Comparison of ENCODE assay signal across 8 cellular contexts in genomic region chr19:49911381-49912145, GRCh38. TPM values are rescaled to one million over a fixed set of nuclear protein-coding genes. Genes with fewer than 3 reads are reported as not detected.
DNase-seq lines count a peak whose midpoint lies in the region; ATAC-seq, FAIRE-seq and TF ChIP-seq lines count a peak whose summit lies in the region.

No MANE protein-coding gene starts in this region.

- POLR2A ChIA-PET in CD8-positive, alpha-beta memory T cell (lab: Charles Lee), result interaction anchor here (0.6 kb wide), 2 partner anchors 235 to 384 kb away, joined by 7 to 8 read pairs; partner anchors contain the start of gene RCN3

- peak; percentile 80 to 84 for ATAC-seq in activated T-cell treated with anti-CD3 and anti-CD28 coated beads, Interleukin-2, amount 50 U/mL, for 4 hours

- H3K36me3 ChIP-seq in CD8-positive, alpha-beta memory T cell (ENCODE audit: insufficient read depth, low read length), result peaks cover 16% of the 10 kb centered on the region

- no peak overlapping the region for H3K27ac ChIP-seq in CD8-positive, alpha-beta memory T cell (ENCODE audit: low read depth, low read length)

- H3K27me3 Mint-ChIP-seq in CD8-positive, alpha-beta memory T cell, result no peaks in the 10 kb centered on the region
- peaks cover 4% of the 10 kb centered on the region for H3K27me3 Mint-ChIP-seq in HFFc6 (ENCODE audit: insufficient read depth)
- no peaks in the 10 kb centered on the region for H3K27me3 Mint-ChIP-seq in activated T-cell treated with anti-CD3 and anti-CD28 coated beads, Interleukin-2, amount 50 U/mL, for 4 hours (ENCODE audit: low read depth)

- no peak for DNase-seq in CD8-positive, alpha-beta memory T cell
- DNase-seq in HFFc6 (no peak), medulla oblongata (ENCODE audit: extremely low spot score) (peak; percentile 78), urothelium cell line (ENCODE audit: low spot score) (no peak), SW 1271 (lab: John Stamatoyannopoulos, UW) (no peak), G401 (ENCODE audit: low spot score) (no peak), AG08396 (ENCODE audit: low spot score) (no peak)
- no peak for DNase-seq in activated T-cell treated with anti-CD3 and anti-CD28 coated beads, Interleukin-2, amount 50 U/mL, for 4 hours

- in situ Hi-C loops in G401 (cut with HindIII; ENCODE audit: low sequenced_read_pairs), result no loop called here

- no peaks in the 10 kb centered on the region for H3K27me3 ChIP-seq in CD8-positive, alpha-beta memory T cell (ENCODE audit: insufficient read depth, low read length, poor library complexity, severe bottlenecking)

- FAIRE-seq in urothelium cell line (lab: Jason Lieb, UNC), result no peak

- no peaks in the 10 kb centered on the region for H3K9me3 Mint-ChIP-seq in CD8-positive, alpha-beta memory T cell
- no peaks in the 10 kb centered on the region for H3K9me3 Mint-ChIP-seq in HFFc6
- H3K9me3 Mint-ChIP-seq in activated T-cell treated with anti-CD3 and anti-CD28 coated beads, Interleukin-2, amount 50 U/mL, for 4 hours, result no peaks in the 10 kb centered on the region

- no peak overlapping the region for H3K4me3 Mint-ChIP-seq in CD8-positive, alpha-beta memory T cell
- no peak overlapping the region for H3K4me3 Mint-ChIP-seq in HFFc6
- peak overlapping the region; percentile 39 for H3K4me3 Mint-ChIP-seq in activated T-cell treated with anti-CD3 and anti-CD28 coated beads, Interleukin-2, amount 50 U/mL, for 4 hours

- peaks cover 0 to 80% (median 12%) of the 10 kb centered on the region in 3 donors for H3K36me3 Mint-ChIP-seq in CD8-positive, alpha-beta memory T cell
- peaks cover 58% of the 10 kb centered on the region for H3K36me3 Mint-ChIP-seq in HFFc6 (ENCODE audit: low read depth)
- H3K36me3 Mint-ChIP-seq in activated T-cell treated with anti-CD3 and anti-CD28 coated beads, Interleukin-2, amount 50 U/mL, for 4 hours (ENCODE audit: insufficient read depth), result peaks cover 59% of the 10 kb centered on the region

- H3K9me3 ChIP-seq in CD8-positive, alpha-beta memory T cell (ENCODE audit: low read length), result no peaks in the 10 kb centered on the region

- TF ChIP-seq CTCF in HFFc6 (IDR thresholded peaks at IDR 0.05), result no peak

- H3K4me3 ChIP-seq in CD8-positive, alpha-beta memory T cell (ENCODE audit: low read length), result no peak overlapping the region

- H3K27ac Mint-ChIP-seq in CD8-positive, alpha-beta memory T cell, result peak overlapping the region; percentile 7 to 97 (median 87)
- H3K27ac Mint-ChIP-seq in HFFc6, result peak overlapping the region; percentile 31; the same call in 1 of the 2 replicates

- CTCF ChIA-PET in CD8-positive, alpha-beta memory T cell (lab: Charles Lee), result interaction anchor here (0.8 kb wide), 1 partner anchor 27 kb away, joined by 3 read pairs; no protein-coding TSS in a partner anchor

- H3K4me1 ChIP-seq in CD8-positive, alpha-beta memory T cell (ENCODE audit: insufficient read depth, low read length), result peaks cover 10% of the 10 kb centered on the region

- H3K4me1 Mint-ChIP-seq in CD8-positive, alpha-beta memory T cell, result peaks cover 18 to 27% (median 26%) of the 10 kb centered on the region in 3 donors
- H3K4me1 Mint-ChIP-seq in HFFc6 (ENCODE audit: low read depth), result no peaks in the 10 kb centered on the region
- peaks cover 37% of the 10 kb centered on the region for H3K4me1 Mint-ChIP-seq in activated T-cell treated with anti-CD3 and anti-CD28 coated beads, Interleukin-2, amount 50 U/mL, for 4 hours (ENCODE audit: low read depth)

RNA-seq across cellular contexts. Expression of gene IL4I1, which starts 14.9 kb away (rescaled TPM):
- 10 to 100 TPM; 35.6 to 39.1 TPM for total RNA-seq in CD8-positive, alpha-beta memory T cell
- polyA plus RNA-seq in CD8-positive, alpha-beta memory T cell, result 13.1 TPM
- total RNA-seq in HFFc6 (2021; fragmentation: NEBNext Ultra II Directional; extraction: Animal tissue kit (Norgen Biotek cat#: 25700)), result under 1 TPM in 5 of 6 experiments, not detected in 1; 0.24 to 0.48 (median 0.41) TPM
- total RNA-seq in activated T-cell treated with anti-CD3 and anti-CD28 coated beads, Interleukin-2, amount 50 U/mL, for 4 hours, result 10 to 100 TPM; 24.7 to 52.7 (median 36.4) TPM
- 0.07 and 0.80 TPM in 2 replicates for total RNA-seq in G401 (2014; rRNA removed; shearing (Covaris generic))

RNA-seq across cellular contexts. Expression of gene ATF5, which starts 17.4 kb away (rescaled TPM):
- total RNA-seq in CD8-positive, alpha-beta memory T cell, result 10 to 100 TPM; 57.7 to 59.9 TPM
- polyA plus RNA-seq in CD8-positive, alpha-beta memory T cell, result 1.7 TPM
- 10 to 100 TPM; 38.2 to 44.4 (median 41.2) TPM for total RNA-seq in HFFc6 (2021; fragmentation: NEBNext Ultra II Directional; extraction: Animal tissue kit (Norgen Biotek cat#: 25700))
- total RNA-seq in activated T-cell treated with anti-CD3 and anti-CD28 coated beads, Interleukin-2, amount 50 U/mL, for 4 hours, result 10 to 100 TPM; 58.4 to 73.1 (median 60.6) TPM
- 9.4 and 12.4 TPM in 2 replicates for total RNA-seq in G401 (2014; rRNA removed; shearing (Covaris generic))

RNA-seq across cellular contexts. Expression of gene NUP62, which starts 17.7 kb away (rescaled TPM):
- total RNA-seq in CD8-positive, alpha-beta memory T cell, result 100 to 1,000 TPM; 223 to 231 TPM
- polyA plus RNA-seq in CD8-positive, alpha-beta memory T cell, result 73.7 TPM
- total RNA-seq in HFFc6 (2021; fragmentation: NEBNext Ultra II Directional; extraction: Animal tissue kit (Norgen Biotek cat#: 25700)), result 10 to 100 TPM; 50.9 to 78.3 (median 68.3) TPM
- total RNA-seq in activated T-cell treated with anti-CD3 and anti-CD28 coated beads, Interleukin-2, amount 50 U/mL, for 4 hours, result 100 to 1,000 TPM; 172 to 189 (median 184) TPM
- 79.9 and 86.1 TPM in 2 replicates for total RNA-seq in G401 (2014; rRNA removed; shearing (Covaris generic))

RNA-seq across cellular contexts. Expression of gene TBC1D17, which starts 34.1 kb away (rescaled TPM):
- 10 to 100 TPM; 31.7 to 33.5 TPM for total RNA-seq in CD8-positive, alpha-beta memory T cell
- 16.8 TPM for polyA plus RNA-seq in CD8-positive, alpha-beta memory T cell
- total RNA-seq in HFFc6 (2021; fragmentation: NEBNext Ultra II Directional; extraction: Animal tissue kit (Norgen Biotek cat#: 25700)), result 10 to 100 TPM; 42.8 to 53.3 (median 46.8) TPM
- total RNA-seq in activated T-cell treated with anti-CD3 and anti-CD28 coated beads, Interleukin-2, amount 50 U/mL, for 4 hours, result 10 to 100 TPM; 29.1 to 30.5 (median 29.3) TPM
- 6.5 and 7.6 TPM in 2 replicates for total RNA-seq in G401 (2014; rRNA removed; shearing (Covaris generic))

RNA-seq across cellular contexts. Expression of gene AKT1S1, which starts 34.4 kb away (rescaled TPM):
- total RNA-seq in CD8-positive, alpha-beta memory T cell, result 10 to 100 TPM; 32.8 to 33.6 TPM
- 4.7 TPM for polyA plus RNA-seq in CD8-positive, alpha-beta memory T cell
- total RNA-seq in HFFc6 (2021; fragmentation: NEBNext Ultra II Directional; extraction: Animal tissue kit (Norgen Biotek cat#: 25700)), result 100 to 1,000 TPM in 5 of 6 experiments, 10 to 100 TPM in 1; 98.5 to 128 (median 104) TPM
- 10 to 100 TPM; 25.3 to 31.6 (median 28.0) TPM for total RNA-seq in activated T-cell treated with anti-CD3 and anti-CD28 coated beads, Interleukin-2, amount 50 U/mL, for 4 hours
- total RNA-seq in G401 (2014; rRNA removed; shearing (Covaris generic)), result 14.0 and 18.0 TPM in 2 replicates

Comparison
In these comparisons a context has a peak if more than half of its experiments do, and no peak if none do; other contexts are left out.
1. RNA of gene IL4I1, which starts 14.9 kb away (total RNA-seq): 35.6 to 39.1 TPM in CD8-positive, alpha-beta memory T cell and 24.7 to 52.7 TPM in activated T-cell treated with anti-CD3 and anti-CD28 coated beads, Interleukin-2, amount 50 U/mL, for 4 hours; 0.24 to 0.48 TPM in HFFc6 and 0.07 to 0.80 TPM in G401; every median in the first group is over 10 times any median in the second.